8 cellular contexts compared by ENCODE assay signal in genomic region chr14:55160989-55161388, GRCh38. TPM values are rescaled to one million over a fixed set of nuclear protein-coding genes. Genes with fewer than 3 reads are reported as not detected.
DNase-seq lines count a peak whose midpoint lies in the region; ATAC-seq and TF ChIP-seq lines count a peak whose summit lies in the region.

No MANE protein-coding gene starts in this region.

- H3K36me3 ChIP-seq in naive thymus-derived CD4-positive, alpha-beta T cell (ENCODE audit: control insufficient read depth in 2 of 3, insufficient read depth in 3 of 3, low read length in 3 of 3): no peaks in the 10 kb centered on the region

- intact Hi-C loops in dendritic cell treated with granulocyte-macrophage colony-stimulating factor and Interleukin-4, amounts not matched to agents 40 ng/mL and 50 ng/mL, for 4 days (cut with micrococcal nuclease): loop anchor here (1.0 kb wide), 1 partner anchor 72 kb away; no protein-coding TSS in a partner anchor
- intact Hi-C loops in naive thymus-derived CD4-positive, alpha-beta T cell (cut with micrococcal nuclease): loop anchor here (1.0 to 5.0 kb wide), 6 partner anchors 72 to 389 kb away; partner anchors contain the start of genes GCH1 (in 1 of the 2), MAPK1IP1L (in 1 of the 2), SOCS4 (in 1 of the 2) and WDHD1 (in 1 of the 2)

- no peaks in the 10 kb centered on the region for H3K36me3 Mint-ChIP-seq in dendritic cell treated with granulocyte-macrophage colony-stimulating factor and Interleukin-4, amounts not matched to agents 40 ng/mL and 50 ng/mL, for 4 days (ENCODE audit: low read depth)
- peaks cover 0 to 29% (median 0%) of the 10 kb centered on the region in 5 donors for H3K36me3 Mint-ChIP-seq in naive thymus-derived CD4-positive, alpha-beta T cell
- no peaks in the 10 kb centered on the region for H3K36me3 Mint-ChIP-seq in glutamatergic neuron (ENCODE audit: unreplicated experiment)

- CTCF ChIA-PET in naive thymus-derived CD4-positive, alpha-beta T cell (lab: Charles Lee): interaction anchor here (0.6 to 1.9 kb wide), 9 partner anchors 12 to 114 kb away, joined by 3 to 11 read pairs (median 4); partner anchors contain the start of gene MAPK1IP1L

- H3K4me3 Mint-ChIP-seq in dendritic cell treated with granulocyte-macrophage colony-stimulating factor and Interleukin-4, amounts not matched to agents 40 ng/mL and 50 ng/mL, for 4 days: no peak overlapping the region
- H3K4me3 Mint-ChIP-seq in naive thymus-derived CD4-positive, alpha-beta T cell: no peak overlapping the region
- no peak overlapping the region for H3K4me3 Mint-ChIP-seq in glutamatergic neuron (ENCODE audit: unreplicated experiment)

- no peaks in the 10 kb centered on the region for H3K9me3 Mint-ChIP-seq in dendritic cell treated with granulocyte-macrophage colony-stimulating factor and Interleukin-4, amounts not matched to agents 40 ng/mL and 50 ng/mL, for 4 days
- H3K9me3 Mint-ChIP-seq in naive thymus-derived CD4-positive, alpha-beta T cell: no peaks in the 10 kb centered on the region
- no peaks in the 10 kb centered on the region for H3K9me3 Mint-ChIP-seq in glutamatergic neuron (ENCODE audit: unreplicated experiment)

- H3K9me3 ChIP-seq in naive thymus-derived CD4-positive, alpha-beta T cell (ENCODE audit: control insufficient read depth in 2 of 3, low read length in 3 of 3): no peaks in the 10 kb centered on the region

- H3K4me1 ChIP-seq in naive thymus-derived CD4-positive, alpha-beta T cell (ENCODE audit: control insufficient read depth in 2 of 2, insufficient read depth in 2 of 2, low read length in 2 of 2): no peaks in the 10 kb centered on the region

- POLR2A ChIA-PET in naive thymus-derived CD4-positive, alpha-beta T cell (lab: Charles Lee): no interaction called here

- TF ChIP-seq CTCF in glutamatergic neuron (IDR thresholded peaks at IDR 0.05; ENCODE audit: partially characterized antibody, unreplicated experiment): no peak

- no peaks in the 10 kb centered on the region for H3K27me3 ChIP-seq in naive thymus-derived CD4-positive, alpha-beta T cell (ENCODE audit: control insufficient read depth in 2 of 2, insufficient read depth in 2 of 2, low read length in 2 of 2)

- peak; percentile 51 to 62 for ATAC-seq in activated CD4-positive, CD25-positive, alpha-beta regulatory T cell treated with anti-CD3 and anti-CD28 coated beads, Interleukin-2, amount 50 U/mL, for 24 hours
- ATAC-seq in naive thymus-derived CD4-positive, alpha-beta T cell: peak; percentile 68
- ATAC-seq in GM19463 (IDR thresholded peaks at IDR 0.05; ENCODE audit: unreplicated experiment): no peak

- H3K4me1 Mint-ChIP-seq in dendritic cell treated with granulocyte-macrophage colony-stimulating factor and Interleukin-4, amounts not matched to agents 40 ng/mL and 50 ng/mL, for 4 days (ENCODE audit: low read depth): peaks cover 6% of the 10 kb centered on the region
- peaks cover 0 to 20% (median 9%) of the 10 kb centered on the region in 7 donors for H3K4me1 Mint-ChIP-seq in naive thymus-derived CD4-positive, alpha-beta T cell
- H3K4me1 Mint-ChIP-seq in glutamatergic neuron (ENCODE audit: low read depth, unreplicated experiment): no peaks in the 10 kb centered on the region

- DNase-seq in activated CD4-positive, CD25-positive, alpha-beta regulatory T cell (lab: John Stamatoyannopoulos, UW): no peak
- peak; percentile 18 for DNase-seq in NCI-H446 treated with DMSO at 0.1 percent for 48 hours (lab: John Stamatoyannopoulos, UW)
- peak in 5 of 9 donors; percentile 6 to 37 (median 16) for DNase-seq in naive thymus-derived CD4-positive, alpha-beta T cell
- DNase-seq in activated naive CD4-positive, alpha-beta T cell treated with Interleukin-2 at 50 U/mL for 16 hours: no peak
- no peak for DNase-seq in glutamatergic neuron

- peak overlapping the region; percentile 2 for H3K27ac Mint-ChIP-seq in dendritic cell treated with granulocyte-macrophage colony-stimulating factor and Interleukin-4, amounts not matched to agents 40 ng/mL and 50 ng/mL, for 4 days
- H3K27ac Mint-ChIP-seq in naive thymus-derived CD4-positive, alpha-beta T cell: peak overlapping the region in 1 of 9 donors; percentile 60
- H3K27ac Mint-ChIP-seq in glutamatergic neuron (ENCODE audit: unreplicated experiment): no peak overlapping the region

- no peak overlapping the region for H3K27ac ChIP-seq in naive thymus-derived CD4-positive, alpha-beta T cell (ENCODE audit: low read depth, low read length)

- H3K27me3 Mint-ChIP-seq in dendritic cell treated with granulocyte-macrophage colony-stimulating factor and Interleukin-4, amounts not matched to agents 40 ng/mL and 50 ng/mL, for 4 days: no peaks in the 10 kb centered on the region
- peaks cover 0 to 4% (median 0%) of the 10 kb centered on the region in 5 donors for H3K27me3 Mint-ChIP-seq in naive thymus-derived CD4-positive, alpha-beta T cell
- H3K27me3 Mint-ChIP-seq in glutamatergic neuron (ENCODE audit: unreplicated experiment): peaks cover 2% of the 10 kb centered on the region

- H3K4me3 ChIP-seq in naive thymus-derived CD4-positive, alpha-beta T cell (ENCODE audit: low read length): no peak overlapping the region

RNA-seq across cellular contexts. Expression of gene DLGAP5, which starts 30.4 kb away (rescaled TPM):
- total RNA-seq in naive thymus-derived CD4-positive, alpha-beta T cell: 10 to 100 TPM in 1 of 5 experiments, under 1 TPM in 1, not detected in 3; 0.49 to 46.7 TPM
- polyA plus RNA-seq in naive thymus-derived CD4-positive, alpha-beta T cell: not detected
- 8.2 TPM for total RNA-seq in glutamatergic neuron (ENCODE audit: unreplicated experiment)

RNA-seq across cellular contexts. Expression of gene LGALS3, which starts 31.9 kb away (rescaled TPM):
- 10 to 100 TPM in 4 of 5 experiments, 1 to 10 TPM in 1; 7.5 to 71.7 (median 12.4) TPM for total RNA-seq in naive thymus-derived CD4-positive, alpha-beta T cell
- under 1 TPM; 0.35 to 0.51 TPM for polyA plus RNA-seq in naive thymus-derived CD4-positive, alpha-beta T cell
- total RNA-seq in glutamatergic neuron (ENCODE audit: unreplicated experiment): not detected

Comparison
In these comparisons a context has a peak if more than half of its experiments do, and no peak if none do; other contexts are left out.
1. DNase-seq: peak in NCI-H446 treated with DMSO at 0.1 percent for 48 hours (single experiment) and naive thymus-derived CD4-positive, alpha-beta T cell (5 of 9); none in activated CD4-positive, CD25-positive, alpha-beta regulatory T cell (0 of 4), activated naive CD4-positive, alpha-beta T cell treated with Interleukin-2 at 50 U/mL for 16 hours (single experiment) and glutamatergic neuron (single experiment).